Comparison of ENCODE assay signal across 19 cellular contexts in the genomic region with DNA sequence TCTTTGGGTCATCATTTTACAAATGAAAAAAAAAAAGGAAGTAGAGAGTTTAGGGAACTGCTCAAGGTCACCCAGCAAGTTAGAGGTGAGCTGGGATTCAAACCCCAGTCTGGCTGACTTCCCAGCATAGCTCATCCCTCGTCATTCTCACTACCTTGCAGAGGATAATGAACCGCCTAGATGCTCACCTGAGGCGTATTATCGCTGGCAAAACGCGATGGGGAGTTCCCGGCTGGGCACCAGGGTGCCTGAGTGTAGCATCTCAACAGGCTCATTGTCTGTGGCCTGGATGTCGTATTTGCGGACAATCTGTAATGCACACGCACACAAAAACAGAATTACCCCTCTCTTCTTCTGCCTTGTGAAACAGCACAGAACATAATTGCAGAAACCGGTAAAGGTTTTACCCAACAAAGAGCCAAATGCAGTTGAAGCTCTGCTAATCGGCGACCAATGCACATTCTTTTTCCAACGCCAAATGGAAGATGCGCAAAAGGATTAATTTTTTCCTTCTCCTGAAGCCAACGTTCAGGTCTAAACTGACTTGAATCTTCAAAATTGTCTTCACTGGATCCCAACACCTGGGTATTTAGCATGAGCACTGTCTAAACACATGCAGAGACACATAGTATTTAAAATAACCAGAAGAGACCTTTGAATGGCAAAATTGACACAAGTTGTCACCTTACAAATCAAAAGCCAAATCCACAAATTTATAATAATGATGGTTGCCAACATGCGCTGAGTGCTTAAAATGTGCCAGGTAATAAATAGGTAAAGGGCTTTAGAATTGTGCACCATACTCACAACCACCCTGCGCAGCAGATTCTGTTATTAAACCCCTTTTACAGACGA. TPM values are rescaled to one million over a fixed set of nuclear protein-coding genes. Genes with fewer than 3 reads are reported as not detected.
DNase-seq lines count a peak whose midpoint lies in the region; ATAC-seq, FAIRE-seq and TF ChIP-seq lines count a peak whose summit lies in the region.
"Had no signal": no experiment of that assay in that cellular context is flagged by ENCODE, and none has a peak within 500 bp of the region (broad histone marks: within the 10 kb centered on the region; RNA-seq: fewer than 3 reads in every experiment).

No MANE protein-coding gene starts in this region.

- FAIRE-seq in HTR-8/SVneo (lab: Jason Lieb, UNC) (peak; percentile 86), bronchial epithelial cell (lab: Jason Lieb, UNC) (peak; percentile 23)
- FAIRE-seq: GM12891, GM19239 had no signal

- no peaks in the 10 kb centered on the region for H3K27me3 ChIP-seq in bronchial epithelial cell (ENCODE audit: control insufficient read depth, insufficient read depth, low read length)

- TF ChIP-seq CTCF in bronchial epithelial cell (IDR thresholded peaks at IDR 0.05; ENCODE audit: insufficient read depth, low read length, severe bottlenecking): no peak
- TF ChIP-seq CTCF in GM13977 (IDR thresholded peaks at IDR 0.05; ENCODE audit: extremely low read depth, insufficient read depth, missing control alignments): no peak

- ATAC-seq in GM21825 (IDR thresholded peaks at IDR 0.05; ENCODE audit: unreplicated experiment) (no peak), GM18858 (IDR thresholded peaks at IDR 0.05; ENCODE audit: unreplicated experiment) (no peak)

- no peaks in the 10 kb centered on the region for H3K36me3 ChIP-seq in bronchial epithelial cell (ENCODE audit: control insufficient read depth, insufficient read depth, low read length)

- no peak overlapping the region for H3K4me3 ChIP-seq in bronchial epithelial cell (ENCODE audit: low read depth, low read length)

- peak; percentile 15 for DNase-seq in SKM-1 treated with dmso at 0.1 percent for 144 hours (lab: John Stamatoyannopoulos, UW; ENCODE audit: unreplicated experiment)
- no peak for DNase-seq in SKM-1 (lab: John Stamatoyannopoulos, UW; ENCODE audit: unreplicated experiment)
- no peak for DNase-seq in HTR-8/SVneo (ENCODE audit: insufficient read length, low spot score)
- no peak for DNase-seq in bronchial epithelial cell (ENCODE audit: low read depth)
- DNase-seq in GM13977 (ENCODE audit: low spot score): no peak
- DNase-seq: 8988T; C1 segment of cervical spinal cord; Calu3; CD4-positive, alpha-beta memory T cell; COR-L47; DMS53; DMS79 treated with DMSO at 0.1 percent for 48 hours; GF-D8; H9; HFFc6 had no signal

- in situ Hi-C loops in GM13977 (cut with MboI; ENCODE audit: low pct_unique_long_range_greater_than_20kb, low sequenced_read_pairs, unreplicated experiment): no loop called here

RNA-seq across cellular contexts. Expression of a gene that starts 16.6 kb away (rescaled TPM):
- total RNA-seq in bronchial epithelial cell: 6.9 and 8.7 TPM in 2 replicates
- total RNA-seq: H9 had no signal

RNA-seq across cellular contexts. Expression of a gene that starts 50.7 kb away (rescaled TPM):
- total RNA-seq in bronchial epithelial cell: 47.4 and 83.5 TPM in 2 replicates
